In genomic region chr17:62178579-62178978, GRCh38 we compare ENCODE assay signal across 17 cellular contexts.
A peak's percentile ranks its signal among the peaks of the same experiment; 100 is the strongest.
DNase-seq lines count a peak whose midpoint lies in the region; ATAC-seq, FAIRE-seq and TF ChIP-seq lines count a peak whose summit lies in the region.
"Had no signal": no experiment of that assay in that cellular context is flagged by ENCODE, and none has a peak within 500 bp of the region (broad histone marks: within the 10 kb centered on the region; RNA-seq: fewer than 3 reads in every experiment).

No MANE protein-coding gene starts in this region.

- no peak for TF ChIP-seq POLR2A in H1 (IDR thresholded peaks at IDR 0.05; ENCODE audit: control extremely low read depth in 1 of 2, low read depth in 2 of 2, low read length in 2 of 2)

- no peak overlapping the region for H2BK15ac ChIP-seq in H1 (ENCODE audit: low read length)

- no peaks in the 10 kb centered on the region for H3K4me1 Mint-ChIP-seq in stimulated activated memory B cell treated with anti-CD40 and anti-IgM and Interleukin-4, amounts not matched to agents 10 μg/mL and 1 μg/mL and 100 μg/mL, for 72 hours
- H3K4me1 Mint-ChIP-seq: naive B cell had no signal

- H3K36me3 Mint-ChIP-seq in stimulated activated memory B cell treated with anti-CD40 and anti-IgM and Interleukin-4, amounts not matched to agents 10 μg/mL and 1 μg/mL and 100 μg/mL, for 72 hours = no peaks in the 10 kb centered on the region
- H3K36me3 Mint-ChIP-seq: naive B cell had no signal

- no peak for TF ChIP-seq RAD21 in H1 (IDR thresholded peaks at IDR 0.05 in 1 of 2, conservative IDR thresholded peaks at IDR 0.05 in 1 of 2; ENCODE audit: low read depth in 2 of 2, low read length in 2 of 2)

- H4K20me1 ChIP-seq in GM23248 (ENCODE audit: insufficient read depth) (no peaks in the 10 kb centered on the region), H1 (replicated peaks in 1 of 2; ENCODE audit: control insufficient read depth in 1 of 2, insufficient read depth in 2 of 2, low read length in 2 of 2) (no peaks in the 10 kb centered on the region)

- ATAC-seq in mucosa of descending colon (peak; percentile 24), pancreas (no peak)
- no peak for ATAC-seq in stimulated activated memory B cell treated with anti-CD40 and anti-IgM and Interleukin-4, amounts not matched to agents 10 μg/mL and 1 μg/mL and 100 μg/mL, for 72 hours
- ATAC-seq: effector memory CD8-positive, alpha-beta T cell; heart left ventricle had no signal

- H2AFZ ChIP-seq in GM23248 = no peak overlapping the region
- H2AFZ ChIP-seq in H1 (ENCODE audit: low read length) = 0 out of 2 replicates have a peak overlapping the region, but pooled peaks have one; percentile 5

- H3K27ac ChIP-seq in GM23248 (no peak overlapping the region), H1 (ENCODE audit: low read depth, low read length) (no peak overlapping the region), pancreas (no peak overlapping the region)
- H3K27ac ChIP-seq: heart left ventricle, testis, VCaP had no signal

- no peaks in the 10 kb centered on the region for H3F3A ChIP-seq in GM23248 (ENCODE audit: insufficient read depth)

- POLR2A ChIA-PET in H1 (lab: Charles Lee; ENCODE audit: partially characterized antibody) = no interaction called here

- peaks cover 4% of the 10 kb centered on the region for H3K9me3 Mint-ChIP-seq in stimulated activated memory B cell treated with anti-CD40 and anti-IgM and Interleukin-4, amounts not matched to agents 10 μg/mL and 1 μg/mL and 100 μg/mL, for 72 hours
- H3K9me3 Mint-ChIP-seq: effector memory CD8-positive, alpha-beta T cell had no signal

- H2BK120ac ChIP-seq in H1 (replicated peaks; ENCODE audit: low read depth, low read length) = no peak overlapping the region

- no peaks in the 10 kb centered on the region for H3K4me1 ChIP-seq in GM23248 (ENCODE audit: insufficient read depth)
- H3K4me1 ChIP-seq in H1 (replicated peaks in 1 of 4; ENCODE audit: control insufficient read depth in 3 of 4, insufficient read depth in 4 of 4, low read length in 3 of 4) = peaks cover 0 to 2% (median 0%) of the 10 kb centered on the region in 4 experiments; a peak in 1 of 7 replicates
- H3K4me1 ChIP-seq in mucosa of descending colon (ENCODE audit: low read depth) = peaks cover 4% of the 10 kb centered on the region
- no peaks in the 10 kb centered on the region for H3K4me1 ChIP-seq in pancreas
- H3K4me1 ChIP-seq: heart left ventricle, testis had no signal

- FAIRE-seq in H1 (lab: Jason Lieb, UNC) (no peak), pancreas (lab: Jason Lieb, UNC) (no peak)

- H3K18ac ChIP-seq in H1 (ENCODE audit: extremely low read depth, low read length) = no peak overlapping the region

- no peak overlapping the region for H3K14ac ChIP-seq in H1 (ENCODE audit: insufficient read length)

- no peak overlapping the region for H2BK12ac ChIP-seq in H1 (ENCODE audit: low read depth, low read length)

- no peak overlapping the region for H3K4ac ChIP-seq in H1 (replicated peaks; ENCODE audit: insufficient read length, low read depth, low read length)

- H3K9ac ChIP-seq in GM23248 = no peak overlapping the region
- no peak overlapping the region for H3K9ac ChIP-seq in H1 (replicated peaks in 1 of 4; ENCODE audit: extremely low read depth in 1 of 4, low read depth in 3 of 4, low read length in 3 of 4)

- in situ Hi-C loops in GM23248 (cut with MboI) = no loop called here

- no peaks in the 10 kb centered on the region for H3K23me2 ChIP-seq in H1 (ENCODE audit: low read depth, low read length)

- no peaks in the 10 kb centered on the region for H3K27me3 ChIP-seq in GM23248 (replicated peaks; ENCODE audit: insufficient read depth)
- no peaks in the 10 kb centered on the region for H3K27me3 ChIP-seq in H1 (replicated peaks in 1 of 4; ENCODE audit: control insufficient read depth in 3 of 4, extremely low read depth in 1 of 4, insufficient read depth in 3 of 4, low read length in 3 of 4)
- no peaks in the 10 kb centered on the region for H3K27me3 ChIP-seq in pancreas
- H3K27me3 ChIP-seq: heart left ventricle, testis had no signal

- H2BK5ac ChIP-seq in H1 (ENCODE audit: low read depth, low read length) = no peak overlapping the region

- H4K8ac ChIP-seq in H1 (ENCODE audit: extremely low read depth, insufficient read depth, low read length) = no peak overlapping the region

- H3K79me1 ChIP-seq in H1 (ENCODE audit: low read depth, low read length) = no peaks in the 10 kb centered on the region

- H3K27me3 Mint-ChIP-seq in stimulated activated memory B cell treated with anti-CD40 and anti-IgM and Interleukin-4, amounts not matched to agents 10 μg/mL and 1 μg/mL and 100 μg/mL, for 72 hours = no peaks in the 10 kb centered on the region
- H3K27me3 Mint-ChIP-seq: progenitor cell of endocrine pancreas had no signal

- H3K79me2 ChIP-seq in GM23248 (ENCODE audit: insufficient read depth) (no peaks in the 10 kb centered on the region), H1 (ENCODE audit: control insufficient read depth in 1 of 2, insufficient read depth in 2 of 2, low read length in 2 of 2) (no peaks in the 10 kb centered on the region)

- CTCF ChIA-PET in H1 (lab: Charles Lee; ENCODE audit: partially characterized antibody) = no interaction called here

- DNase-seq in GM23248 (peak; percentile 35), RPMI7951 (ENCODE audit: low read depth) (peak; percentile 78), H1 (ENCODE audit: low read depth in 1 of 2, low spot score in 2 of 2) (no peak), mucosa of descending colon (no peak), pancreas (no peak), activated T-cell treated with anti-CD3 and anti-CD28 coated beads for 4 hours (no peak)
- DNase-seq in stimulated activated CD4-positive, alpha-beta T cell treated with anti-CD3 and anti-CD28 coated beads, Interleukin-15, amount 100 ng/mL, for 24 hours = no peak
- DNase-seq: caudate nucleus; DMS79; effector memory CD8-positive, alpha-beta T cell; heart left ventricle; naive B cell; NCI-H1092; testis had no signal

- no peak overlapping the region for H3K56ac ChIP-seq in H1 (replicated peaks; ENCODE audit: insufficient read length, low read depth, low read length)

- H3K27ac Mint-ChIP-seq in stimulated activated memory B cell treated with anti-CD40 and anti-IgM and Interleukin-4, amounts not matched to agents 10 μg/mL and 1 μg/mL and 100 μg/mL, for 72 hours = no peak overlapping the region
- H3K27ac Mint-ChIP-seq: effector memory CD8-positive, alpha-beta T cell; naive B cell; progenitor cell of endocrine pancreas had no signal

- H4K5ac ChIP-seq in H1 (ENCODE audit: insufficient read length, low read depth, low read length) = no peak overlapping the region

- H3K4me3 ChIP-seq in GM23248 (no peak overlapping the region), H1 (ENCODE audit: extremely low read depth in 1 of 4, insufficient read depth in 2 of 4, low read depth in 3 of 4, low read length in 4 of 4) (no peak overlapping the region), mucosa of descending colon (no peak overlapping the region), pancreas (no peak overlapping the region)
- H3K4me3 ChIP-seq: heart left ventricle, testis had no signal

- no peak overlapping the region for H3K23ac ChIP-seq in H1 (ENCODE audit: insufficient read length)

- no peak overlapping the region for H2BK20ac ChIP-seq in H1 (ENCODE audit: low read length)

- TF ChIP-seq EP300 in H1 (IDR thresholded peaks at IDR 0.05; ENCODE audit: borderline replicate concordance in 1 of 2, low read depth in 2 of 2, low read length in 2 of 2) = no peak

- H3K9me3 ChIP-seq in GM23248 (ENCODE audit: low read depth) (no peaks in the 10 kb centered on the region), H1 (ENCODE audit: insufficient read depth in 2 of 2, low read depth in 1 of 2, low read length in 1 of 2) (no peaks in the 10 kb centered on the region), mucosa of descending colon (peaks cover 5% of the 10 kb centered on the region), pancreas (no peaks in the 10 kb centered on the region)
- H3K9me3 ChIP-seq: testis had no signal

- H3K4me2 ChIP-seq in GM23248 (ENCODE audit: unreplicated experiment) (no peak overlapping the region), H1 (ENCODE audit: insufficient read depth in 1 of 2, low read depth in 2 of 2, low read length in 2 of 2) (no peak overlapping the region)

- no peak overlapping the region for H4K91ac ChIP-seq in H1 (replicated peaks; ENCODE audit: insufficient read length, low read length)

- TF ChIP-seq CTCF in H1 (IDR thresholded peaks at IDR 0.05; ENCODE audit: control extremely low read depth in 1 of 3, insufficient read depth in 1 of 3, low read depth in 1 of 3, low read length in 3 of 3) (no peak), mucosa of descending colon (IDR thresholded peaks at IDR 0.05) (no peak), pancreas (IDR thresholded peaks at IDR 0.05) (no peak)

- intact Hi-C loops in mucosa of descending colon (cut with DNase I, micrococcal nuclease) = no loop called here
- intact Hi-C loops in pancreas (cut with DNase I) = no loop called here

- H3K9me2 ChIP-seq in GM23248 (ENCODE audit: insufficient read depth) = no peaks in the 10 kb centered on the region

- H2AK5ac ChIP-seq in H1 (ENCODE audit: low read depth, low read length) = no peak overlapping the region

- 59 to 70% methylated on average over 2 of the region's 2 CpGs for WGBS in GM23248 (ENCODE audit: low coverage in 1 of 2, low lambda C conversion rate in 2 of 2, missing lambda C conversion rate in 2 of 2), 2 experiments
- 100% methylated on average over 2 of the region's 2 CpGs; no CpG with 5 or more reads in 1 of the 2 experiments for WGBS in H1 (ENCODE audit: extremely low coverage in 1 of 2, insufficient coverage in 1 of 2, insufficient read length in 1 of 2, insufficient replicate concordance in 2 of 2, low coverage in 1 of 2, low lambda C conversion rate in 2 of 2, missing lambda C conversion rate in 1 of 2), 2 experiments
- WGBS in pancreas, 2 donors = 56 to 58% methylated on average over 2 of the region's 2 CpGs

- H3K4me3 Mint-ChIP-seq in stimulated activated memory B cell treated with anti-CD40 and anti-IgM and Interleukin-4, amounts not matched to agents 10 μg/mL and 1 μg/mL and 100 μg/mL, for 72 hours = no peak overlapping the region
- H3K4me3 Mint-ChIP-seq: effector memory CD8-positive, alpha-beta T cell; naive B cell had no signal

- H3K36me3 ChIP-seq in GM23248 (ENCODE audit: low read depth) (no peaks in the 10 kb centered on the region), H1 (ENCODE audit: control insufficient read depth in 2 of 4, insufficient read depth in 4 of 4, low read length in 3 of 4) (no peaks in the 10 kb centered on the region), mucosa of descending colon (ENCODE audit: low read depth) (no peaks in the 10 kb centered on the region), pancreas (no peaks in the 10 kb centered on the region)
- H3K36me3 ChIP-seq: heart left ventricle had no signal

TF ChIP-seq in H1, 55 proteins besides CTCF, POLR2A, EP300 and RAD21:
- no peak for TF ChIP-seq TBP (IDR thresholded peaks at IDR 0.05; ENCODE audit: low read depth, low read length)
- no peak for TF ChIP-seq CREB1 (IDR thresholded peaks at IDR 0.05)
- TF ChIP-seq TAF7 (optimal IDR thresholded peaks at IDR 0.05; ENCODE audit: borderline replicate concordance, low read depth, low read length) = no peak

Comparison
In these comparisons a context has a peak if more than half of its experiments do, and no peak if none do; other contexts are left out.
1. DNase-seq: peak in GM23248 (single experiment) and RPMI7951 (single experiment); none in H1 (0 of 2), mucosa of descending colon (0 of 3), pancreas (0 of 6), activated T-cell treated with anti-CD3 and anti-CD28 coated beads for 4 hours (single experiment) and stimulated activated CD4-positive, alpha-beta T cell treated with anti-CD3 and anti-CD28 coated beads, Interleukin-15, amount 100 ng/mL, for 24 hours (single experiment).